In the genomic region with DNA sequence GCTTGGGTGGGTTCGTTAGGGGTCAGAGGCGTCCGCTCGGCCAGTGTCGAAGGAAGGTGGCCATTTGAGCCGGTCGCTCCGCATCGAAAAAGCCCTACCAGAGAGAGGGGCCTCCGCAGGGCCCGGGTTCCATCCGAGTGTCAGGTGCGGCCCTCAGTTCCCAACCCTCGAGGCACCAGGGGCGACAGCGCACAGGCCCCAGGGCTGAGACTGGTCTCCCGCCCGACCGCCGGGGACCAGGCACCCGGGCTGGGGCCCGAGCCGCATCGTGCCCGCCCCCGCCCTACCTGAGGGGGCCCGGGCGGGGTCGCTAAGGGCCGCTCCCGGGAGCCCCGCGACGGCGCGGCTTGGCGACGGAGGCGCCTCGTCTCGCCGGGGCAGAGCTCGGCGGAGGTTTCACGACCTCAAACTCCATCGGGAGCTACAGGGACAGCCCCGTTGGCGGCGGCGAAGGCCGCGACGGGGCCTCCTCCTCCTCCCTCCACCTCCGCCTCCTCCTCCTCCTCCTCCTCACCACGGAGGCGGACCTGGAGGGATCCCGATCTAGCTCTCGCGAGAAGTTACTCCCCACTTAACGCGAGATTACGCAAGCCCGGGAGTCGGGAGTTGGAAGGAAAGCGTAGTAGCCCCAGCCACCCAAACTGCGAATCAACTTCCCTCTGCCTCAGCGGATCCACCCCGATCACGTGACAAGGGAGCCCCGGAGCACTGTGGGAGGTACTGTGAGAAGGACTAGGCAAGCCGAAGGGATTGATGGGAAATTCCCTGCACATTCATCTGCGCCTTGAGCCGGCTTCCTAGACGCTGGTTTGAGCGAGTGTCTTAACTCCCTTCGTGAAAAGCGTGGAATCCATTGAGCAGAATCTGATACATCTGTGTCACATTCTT, we compare ENCODE assay signal across 8 cellular contexts. TPM values are rescaled to one million over a fixed set of nuclear protein-coding genes. Genes with fewer than 3 reads are reported as not detected.
DNase-seq lines count a peak whose midpoint lies in the region; ATAC-seq, FAIRE-seq and TF ChIP-seq lines count a peak whose summit lies in the region.

A gene with protein sequence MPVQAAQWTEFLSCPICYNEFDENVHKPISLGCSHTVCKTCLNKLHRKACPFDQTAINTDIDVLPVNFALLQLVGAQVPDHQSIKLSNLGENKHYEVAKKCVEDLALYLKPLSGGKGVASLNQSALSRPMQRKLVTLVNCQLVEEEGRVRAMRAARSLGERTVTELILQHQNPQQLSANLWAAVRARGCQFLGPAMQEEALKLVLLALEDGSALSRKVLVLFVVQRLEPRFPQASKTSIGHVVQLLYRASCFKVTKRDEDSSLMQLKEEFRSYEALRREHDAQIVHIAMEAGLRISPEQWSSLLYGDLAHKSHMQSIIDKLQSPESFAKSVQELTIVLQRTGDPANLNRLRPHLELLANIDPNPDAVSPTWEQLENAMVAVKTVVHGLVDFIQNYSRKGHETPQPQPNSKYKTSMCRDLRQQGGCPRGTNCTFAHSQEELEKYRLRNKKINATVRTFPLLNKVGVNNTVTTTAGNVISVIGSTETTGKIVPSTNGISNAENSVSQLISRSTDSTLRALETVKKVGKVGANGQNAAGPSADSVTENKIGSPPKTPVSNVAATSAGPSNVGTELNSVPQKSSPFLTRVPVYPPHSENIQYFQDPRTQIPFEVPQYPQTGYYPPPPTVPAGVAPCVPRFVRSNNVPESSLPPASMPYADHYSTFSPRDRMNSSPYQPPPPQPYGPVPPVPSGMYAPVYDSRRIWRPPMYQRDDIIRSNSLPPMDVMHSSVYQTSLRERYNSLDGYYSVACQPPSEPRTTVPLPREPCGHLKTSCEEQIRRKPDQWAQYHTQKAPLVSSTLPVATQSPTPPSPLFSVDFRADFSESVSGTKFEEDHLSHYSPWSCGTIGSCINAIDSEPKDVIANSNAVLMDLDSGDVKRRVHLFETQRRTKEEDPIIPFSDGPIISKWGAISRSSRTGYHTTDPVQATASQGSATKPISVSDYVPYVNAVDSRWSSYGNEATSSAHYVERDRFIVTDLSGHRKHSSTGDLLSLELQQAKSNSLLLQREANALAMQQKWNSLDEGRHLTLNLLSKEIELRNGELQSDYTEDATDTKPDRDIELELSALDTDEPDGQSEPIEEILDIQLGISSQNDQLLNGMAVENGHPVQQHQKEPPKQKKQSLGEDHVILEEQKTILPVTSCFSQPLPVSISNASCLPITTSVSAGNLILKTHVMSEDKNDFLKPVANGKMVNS (minus strand): TSS at position 537 of the 888 bp plus-strand sequence. CDS start 7,850 bp downstream, outside the sequence.

- peak within 1 kb of the TSS; percentile 89 for H3K4me2 ChIP-seq in astrocyte (ENCODE audit: low read length)

- H3K9me3 Mint-ChIP-seq in astrocyte (ENCODE audit: unreplicated experiment) = no peaks in the 10 kb centered on the region

- peak; percentile 99 for DNase-seq in NCI-H2029 (lab: John Stamatoyannopoulos, UW)
- DNase-seq in T-helper 22 cell (ENCODE audit: low read depth) = peak; percentile 98
- DNase-seq in astrocyte (ENCODE audit: low read depth) = peak; percentile 99
- DNase-seq in right cardiac atrium = peak; percentile 98 to 99 (median 98)
- DNase-seq in pulmonary artery endothelial cell (ENCODE audit: low read depth, low spot score) = peak; percentile 99
- DNase-seq in uterus = peak; percentile 99 to 100

- H3K27ac ChIP-seq in astrocyte (ENCODE audit: low read depth, low read length) (peak within 1 kb of the TSS; percentile 96), right cardiac atrium (ENCODE audit: low read length) (peak within 1 kb of the TSS; percentile 93), uterus (peak within 1 kb of the TSS; percentile 95 to 97)

- peaks cover 24% of the 10 kb centered on the region for H4K20me1 ChIP-seq in astrocyte (ENCODE audit: insufficient read depth, low read length)

- H3K79me2 ChIP-seq in astrocyte (ENCODE audit: insufficient read depth, low read length) = peaks cover 60% of the 10 kb centered on the region

- H3K9me3 ChIP-seq in astrocyte (ENCODE audit: insufficient read depth, low read depth, low read length) (no peaks in the 10 kb centered on the region), right cardiac atrium (ENCODE audit: control insufficient read depth, low read length) (no peaks in the 10 kb centered on the region), uterus (no peaks in the 10 kb centered on the region)

- no peaks in the 10 kb centered on the region for H3K27me3 Mint-ChIP-seq in astrocyte (ENCODE audit: low read depth, unreplicated experiment)

- H3K36me3 Mint-ChIP-seq in astrocyte (ENCODE audit: low read depth, unreplicated experiment) = no peaks in the 10 kb centered on the region

- intact Hi-C loops in right cardiac atrium (cut with DNase I) (no loop called here), uterus (cut with DNase I; ENCODE audit: low total_unique reads) (no loop called here)

- FAIRE-seq in astrocyte (lab: Jason Lieb, UNC) = peak; percentile 79

- peaks cover 7% of the 10 kb centered on the region for H3K4me1 Mint-ChIP-seq in astrocyte (ENCODE audit: low read depth, unreplicated experiment)

- H3K36me3 ChIP-seq in astrocyte (ENCODE audit: insufficient read depth, low read length) = peaks cover 3% of the 10 kb centered on the region
- no peaks in the 10 kb centered on the region for H3K36me3 ChIP-seq in uterus

- peak within 1 kb of the TSS; percentile 99 for H3K9ac ChIP-seq in astrocyte (ENCODE audit: low read length)

- peak within 1 kb of the TSS; percentile 71 for H2AFZ ChIP-seq in astrocyte (ENCODE audit: low read depth, low read length)

- no peak for TF ChIP-seq CTCF in astrocyte (IDR thresholded peaks at IDR 0.05; ENCODE audit: insufficient read depth, low read depth, low read length)
- peak in 2 of 4 experiments; percentile 1 to 19 for TF ChIP-seq CTCF in uterus (IDR thresholded peaks at IDR 0.05)

- H3K4me1 ChIP-seq in astrocyte (ENCODE audit: insufficient read depth, low read length) = peaks cover 6% of the 10 kb centered on the region
- no peaks in the 10 kb centered on the region for H3K4me1 ChIP-seq in right cardiac atrium (ENCODE audit: control insufficient read depth, insufficient read depth, low read length)
- H3K4me1 ChIP-seq in uterus = peaks cover 4 to 16% of the 10 kb centered on the region in 2 donors

- peak within 1 kb of the TSS; percentile 95 for H3K27ac Mint-ChIP-seq in astrocyte (ENCODE audit: unreplicated experiment)

- H3K27me3 ChIP-seq in astrocyte (ENCODE audit: insufficient read depth, low read length) (no peaks in the 10 kb centered on the region), right cardiac atrium (ENCODE audit: control insufficient read depth, insufficient read depth) (no peaks in the 10 kb centered on the region), uterus (no peaks in the 10 kb centered on the region)

- under 1% methylated on average over 77 of the region's 77 CpGs for WGBS in right cardiac atrium

- peak; percentile 88 for ATAC-seq in GM18505 (IDR thresholded peaks at IDR 0.05; ENCODE audit: unreplicated experiment)
- peak; percentile 77 for ATAC-seq in HG02973 (IDR thresholded peaks at IDR 0.05; ENCODE audit: unreplicated experiment)
- peak; percentile 99 for ATAC-seq in right cardiac atrium

- TF ChIP-seq POLR2A in GM18505 (IDR thresholded peaks at IDR 0.05; ENCODE audit: borderline replicate concordance, extremely low read depth, insufficient read depth, insufficient read length) (peak; percentile 91), uterus (IDR thresholded peaks at IDR 0.05) (peak; percentile 98 to 99)

- H3K4me3 ChIP-seq in astrocyte (ENCODE audit: insufficient read depth, low read depth, low read length) (peak within 1 kb of the TSS; percentile 90), right cardiac atrium (ENCODE audit: low read length) (peak within 1 kb of the TSS; percentile 92), uterus (peak within 1 kb of the TSS; percentile 88 to 89)

- peak within 1 kb of the TSS; percentile 95 for H3K4me3 Mint-ChIP-seq in astrocyte (ENCODE audit: unreplicated experiment)

RNA-seq across cellular contexts. Expression of the gene that starts here (rescaled TPM):
- total RNA-seq in astrocyte (68.2 and 69.0 TPM in 2 replicates), right cardiac atrium (10 to 100 TPM; 38.2 to 42.1 (median 40.0) TPM), pulmonary artery endothelial cell (57.0 and 75.8 TPM in 2 replicates), uterus (10 to 100 TPM; 21.8 to 69.0 (median 52.5) TPM)
- polyA plus RNA-seq in right cardiac atrium = 11.5 TPM

Comparison
In these comparisons a context has a peak if more than half of its experiments do, and no peak if none do; other contexts are left out.
1. Peak in every context shown above with its lines: DNase-seq, ATAC-seq, H3K4me3 ChIP-seq and H3K27ac ChIP-seq.